Comparison of ENCODE assay signal across 38 cellular contexts in genomic region chr15:57544840-57545239, GRCh38. TPM values are rescaled to one million over a fixed set of nuclear protein-coding genes. Genes with fewer than 3 reads are reported as not detected.
"Had no signal": no experiment of that assay in that cellular context is flagged by ENCODE, and none has a peak within 500 bp of the region (broad histone marks: within the 10 kb centered on the region; RNA-seq: fewer than 3 reads in every experiment).

No MANE protein-coding gene starts in this region.

- ATAC-seq: activated CD4-positive, CD25-positive, alpha-beta regulatory T cell treated with anti-CD3 and anti-CD28 coated beads, Interleukin-2, amount 50 U/mL, for 24 hours; activated CD8-positive, alpha-beta memory T cell treated with anti-CD3 and anti-CD28 coated beads, Interleukin-2, amount 10 ng/mL, durations not matched to agents 7 days and 5 days; activated CD8-positive, alpha-beta T cell treated with anti-CD3 and anti-CD28 coated beads, Interleukin-2, amount 10 ng/mL, durations not matched to agents 7 days and 5 days; activated naive CD8-positive, alpha-beta T cell treated with anti-CD3 and anti-CD28 coated beads, Interleukin-2, amount 50 U/mL, for 24 hours; body of pancreas; foreskin keratinocyte; gastrocnemius medialis; T-helper 17 cell had no signal

- DNase-seq: activated B cell treated with CpG ODN at 0.5 μM for 24 hours; activated CD4-positive, alpha-beta memory T cell treated with anti-CD3 and anti-CD28 coated beads for 36 hours; activated CD4-positive, alpha-beta T cell treated with anti-CD3 and anti-CD28 coated beads for 48 hours; activated CD4-positive, alpha-beta T cell treated with anti-CD3 and anti-CD28 coated beads, Interleukin-2, amount 50 U/mL, for 1 hour; activated CD8-positive, alpha-beta memory T cell treated with anti-CD3 and anti-CD28 coated beads, Interleukin-2, amount 10 ng/mL, durations not matched to agents 7 days and 5 days; activated CD8-positive, alpha-beta memory T cell treated with anti-CD3 and anti-CD28 coated beads, Interleukin-2, amount 50 U/mL, for 4 hours; activated CD8-positive, alpha-beta T cell treated with anti-CD3 and anti-CD28 coated beads, Interleukin-2, amount 10 ng/mL, durations not matched to agents 7 days and 5 days; activated effector memory CD4-positive, alpha-beta T cell treated with anti-CD3 and anti-CD28 coated beads, Interleukin-2, amount 50 U/mL, for 16 hours; activated naive CD4-positive, alpha-beta T cell treated with anti-CD3 and anti-CD28 coated beads for 36 hours; activated naive CD8-positive, alpha-beta T cell treated with anti-CD3 and anti-CD28 coated beads for 36 hours; activated naive CD8-positive, alpha-beta T cell treated with anti-CD3 and anti-CD28 coated beads, Interleukin-2, amount 50 U/mL, for 24 hours; activated T-cell treated with anti-CD3 and anti-CD28 coated beads, Interleukin-2, amount 50 U/mL, for 1 hour; activated T-cell treated with anti-CD3 and anti-CD28 coated beads, Interleukin-2, amount 50 U/mL, for 48 hours; adrenal gland; amygdala; aorta; body of pancreas; central memory CD4-positive, alpha-beta T cell; cerebellar nuclear complex; colonic mucosa; dorsolateral prefrontal cortex; effector memory CD4-positive, alpha-beta T cell; erythroblast; foreskin keratinocyte; gastrocnemius medialis; glutamatergic neuron; T-helper 1 cell; T-helper 17 cell; T1000; WERI-Rb-1 had no signal

- H3K4me3 ChIP-seq: adrenal gland, body of pancreas, colonic mucosa, dorsolateral prefrontal cortex, esophagus muscularis mucosa, gastrocnemius medialis had no signal

- H3K9me3 ChIP-seq: adrenal gland, body of pancreas, colonic mucosa, esophagus muscularis mucosa, gastrocnemius medialis had no signal

- H3K27me3 Mint-ChIP-seq: activated naive CD4-positive, alpha-beta T cell treated with anti-CD3 and anti-CD28 coated beads, Interleukin-2, amount 50 U/mL, for 24 hours; dendritic cell treated with granulocyte-macrophage colony-stimulating factor and Interleukin-4, amounts not matched to agents 40 ng/mL and 50 ng/mL, for 4 days had no signal

- H3K27ac Mint-ChIP-seq: activated B cell treated with CpG ODN at 0.5 μM for 24 hours; activated CD4-positive, alpha-beta memory T cell treated with anti-CD3 and anti-CD28 coated beads for 36 hours; activated CD8-positive, alpha-beta memory T cell treated with anti-CD3 and anti-CD28 coated beads, Interleukin-2, amount 10 ng/mL, durations not matched to agents 7 days and 5 days; activated CD8-positive, alpha-beta T cell treated with anti-CD3 and anti-CD28 coated beads, Interleukin-2, amount 10 ng/mL, durations not matched to agents 7 days and 5 days; activated naive CD4-positive, alpha-beta T cell treated with anti-CD3 and anti-CD28 coated beads for 36 hours; activated naive CD4-positive, alpha-beta T cell treated with anti-CD3 and anti-CD28 coated beads, Interleukin-2, amount 50 U/mL, for 24 hours; activated naive CD8-positive, alpha-beta T cell treated with anti-CD3 and anti-CD28 coated beads for 36 hours; activated naive CD8-positive, alpha-beta T cell treated with anti-CD3 and anti-CD28 coated beads, Interleukin-2, amount 50 U/mL, for 24 hours; activated T-helper 1 cell treated with anti-CD3 and anti-CD28 coated beads, Interleukin-12 subunit alpha, Interleukin-12 subunit beta, Interleukin-2, Interleukin-4 antibody, amounts not matched to agents 30 ng/mL and 10 ng/mL and 1 ng/mL, durations not matched to agents 14 hours and 24 hours and 36 hours; activated T-helper 2 cell treated with anti-CD3 and anti-CD28 coated beads, Interferon-gamma antibody, Interleukin-2, Interleukin-4, amounts not matched to agents 10 μg/mL and 5 μg/mL and 100 μg/mL, durations not matched to agents 14 hours and 24 hours and 36 hours; dendritic cell treated with granulocyte-macrophage colony-stimulating factor and Interleukin-4, amounts not matched to agents 40 ng/mL and 50 ng/mL, for 4 days; T-helper 17 cell; T-helper 2 cell treated with Interferon-gamma antibody and Interleukin-4, amounts not matched to agents 5 μg/mL and 100 μg/mL, for 36 hours had no signal

- H3K4me1 Mint-ChIP-seq: activated B cell treated with CpG ODN at 0.5 μM for 24 hours; activated CD8-positive, alpha-beta memory T cell treated with anti-CD3 and anti-CD28 coated beads, Interleukin-2, amount 10 ng/mL, durations not matched to agents 7 days and 5 days; activated naive CD4-positive, alpha-beta T cell treated with anti-CD3 and anti-CD28 coated beads, Interleukin-2, amount 50 U/mL, for 24 hours; T-helper 17 cell had no signal

- H3K9me3 Mint-ChIP-seq: activated naive CD4-positive, alpha-beta T cell treated with anti-CD3 and anti-CD28 coated beads, Interleukin-2, amount 50 U/mL, for 24 hours; T-helper 2 cell treated with Interferon-gamma antibody and Interleukin-4, amounts not matched to agents 5 μg/mL and 100 μg/mL, for 36 hours had no signal

- H3K4me1 ChIP-seq: adrenal gland, colonic mucosa, foreskin keratinocyte had no signal

- H3K36me3 ChIP-seq: colonic mucosa, gastrocnemius medialis had no signal

- H3K27me3 ChIP-seq: adrenal gland, body of pancreas, colonic mucosa, dorsolateral prefrontal cortex, esophagus muscularis mucosa, foreskin keratinocyte, gastrocnemius medialis had no signal

- H3K27ac ChIP-seq: adrenal gland, body of pancreas, colonic mucosa, dorsolateral prefrontal cortex, esophagus muscularis mucosa, foreskin keratinocyte, gastrocnemius medialis, WERI-Rb-1 had no signal

- H3K4me3 Mint-ChIP-seq: activated B cell treated with CpG ODN at 0.5 μM for 24 hours; activated CD4-positive, alpha-beta memory T cell treated with anti-CD3 and anti-CD28 coated beads for 36 hours; activated CD8-positive, alpha-beta memory T cell treated with anti-CD3 and anti-CD28 coated beads, Interleukin-2, amount 10 ng/mL, durations not matched to agents 7 days and 5 days; activated CD8-positive, alpha-beta T cell treated with anti-CD3 and anti-CD28 coated beads, Interleukin-2, amount 10 ng/mL, durations not matched to agents 7 days and 5 days; activated naive CD4-positive, alpha-beta T cell treated with anti-CD3 and anti-CD28 coated beads for 36 hours; activated naive CD4-positive, alpha-beta T cell treated with anti-CD3 and anti-CD28 coated beads, Interleukin-2, amount 50 U/mL, for 24 hours; activated naive CD8-positive, alpha-beta T cell treated with anti-CD3 and anti-CD28 coated beads for 36 hours; activated naive CD8-positive, alpha-beta T cell treated with anti-CD3 and anti-CD28 coated beads, Interleukin-2, amount 50 U/mL, for 24 hours; activated T-helper 1 cell treated with anti-CD3 and anti-CD28 coated beads, Interleukin-12 subunit alpha, Interleukin-12 subunit beta, Interleukin-2, Interleukin-4 antibody, amounts not matched to agents 30 ng/mL and 10 ng/mL and 1 ng/mL, durations not matched to agents 14 hours and 24 hours and 36 hours; dendritic cell treated with granulocyte-macrophage colony-stimulating factor and Interleukin-4, amounts not matched to agents 40 ng/mL and 50 ng/mL, for 4 days; T-helper 17 cell; T-helper 2 cell treated with Interferon-gamma antibody and Interleukin-4, amounts not matched to agents 5 μg/mL and 100 μg/mL, for 36 hours had no signal

- H3K36me3 Mint-ChIP-seq: activated CD4-positive, alpha-beta memory T cell treated with anti-CD3 and anti-CD28 coated beads for 36 hours; activated CD8-positive, alpha-beta memory T cell treated with anti-CD3 and anti-CD28 coated beads, Interleukin-2, amount 10 ng/mL, durations not matched to agents 7 days and 5 days; activated naive CD4-positive, alpha-beta T cell treated with anti-CD3 and anti-CD28 coated beads, Interleukin-2, amount 50 U/mL, for 24 hours; activated naive CD8-positive, alpha-beta T cell treated with anti-CD3 and anti-CD28 coated beads for 36 hours had no signal

RNA-seq across cellular contexts. Expression of gene MYZAP, which starts 46.9 kb away (rescaled TPM):
- total RNA-seq: activated CD8-positive, alpha-beta memory T cell treated with anti-CD3 and anti-CD28 coated beads for 36 hours; activated CD8-positive, alpha-beta memory T cell treated with anti-CD3 and anti-CD28 coated beads, Interleukin-2, amount 10 ng/mL, durations not matched to agents 7 days and 5 days; activated CD8-positive, alpha-beta T cell treated with anti-CD3 and anti-CD28 coated beads, Interleukin-2, amount 10 ng/mL, durations not matched to agents 7 days and 5 days; activated naive CD8-positive, alpha-beta T cell treated with anti-CD3 and anti-CD28 coated beads for 36 hours; activated T-helper 1 cell treated with anti-CD3 and anti-CD28 coated beads, Interleukin-12 subunit alpha, Interleukin-12 subunit beta, Interleukin-2, Interleukin-4 antibody, amounts not matched to agents 30 ng/mL and 10 ng/mL and 1 ng/mL, durations not matched to agents 14 hours and 24 hours and 36 hours; activated T-helper 2 cell treated with anti-CD3 and anti-CD28 coated beads, Interferon-gamma antibody, Interleukin-2, Interleukin-4, amounts not matched to agents 10 μg/mL and 5 μg/mL and 100 μg/mL, durations not matched to agents 14 hours and 24 hours and 36 hours had no signal
